21 cellular contexts compared by ENCODE assay signal in the genomic region with DNA sequence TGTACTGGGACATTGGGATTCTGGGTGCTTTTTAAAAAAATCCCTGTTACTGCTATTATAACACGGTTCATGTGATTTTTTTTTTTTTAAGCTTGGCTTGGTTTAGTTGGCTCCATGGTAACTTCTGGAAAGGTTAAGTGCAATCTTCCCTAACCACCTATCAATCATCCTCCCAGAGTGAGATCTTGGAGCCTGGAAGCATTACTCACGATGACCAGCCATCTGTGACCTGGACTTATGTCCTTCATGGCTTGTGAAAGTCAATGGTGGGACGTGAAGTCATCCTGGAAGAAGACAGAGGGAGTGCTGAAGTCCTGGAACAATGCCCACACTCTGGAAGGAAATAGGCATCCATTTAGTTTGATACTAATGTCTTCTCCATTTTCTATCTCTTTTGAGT.
DNase-seq lines count a peak whose midpoint lies in the region; ATAC-seq and TF ChIP-seq lines count a peak whose summit lies in the region.
"Had no signal": no experiment of that assay in that cellular context is flagged by ENCODE, and none has a peak within 500 bp of the region (broad histone marks: within the 10 kb centered on the region; RNA-seq: fewer than 3 reads in every experiment).

No MANE protein-coding gene starts in this region.

- H3K23me2 ChIP-seq in H9 (ENCODE audit: insufficient read length, low read depth, low read length, poor library complexity, severe bottlenecking), result no peaks in the 10 kb centered on the region

- H2BK12ac ChIP-seq in H9 (ENCODE audit: insufficient read length, low read depth, low read length), result no peak overlapping the region

- H3K27ac Mint-ChIP-seq in H9, result no peak overlapping the region
- H3K27ac Mint-ChIP-seq: activated CD4-positive, alpha-beta memory T cell treated with anti-CD3 and anti-CD28 coated beads, Interleukin-2, amount 10 ng/mL, durations not matched to agents 7 days and 5 days; activated naive CD8-positive, alpha-beta T cell treated with anti-CD3 and anti-CD28 coated beads, Interleukin-2, amount 50 U/mL, for 24 hours; activated T-cell treated with anti-CD3 and anti-CD28 coated beads, Interleukin-2, amount 50 U/mL, for 72 hours; natural killer cell treated with Interleukin-12 subunit alpha and Interleukin-12 subunit beta and Interleukin-15 and Interleukin-18, amount 100 ng/mL, for 72 hours; T-cell had no signal

- H3K9me3 Mint-ChIP-seq in H9, result peaks cover 11 to 12% of the 10 kb centered on the region in 2 experiments
- H3K9me3 Mint-ChIP-seq: activated CD4-positive, alpha-beta memory T cell treated with anti-CD3 and anti-CD28 coated beads, Interleukin-2, amount 10 ng/mL, durations not matched to agents 7 days and 5 days; activated T-cell treated with anti-CD3 and anti-CD28 coated beads, Interleukin-2, amount 50 U/mL, for 72 hours; central memory CD8-positive, alpha-beta T cell; natural killer cell treated with Interleukin-12 subunit alpha and Interleukin-12 subunit beta and Interleukin-15 and Interleukin-18, amount 100 ng/mL, for 72 hours had no signal

- H3K4me1 ChIP-seq in RWPE2 (ENCODE audit: insufficient read depth, poor library complexity, severe bottlenecking), result no peaks in the 10 kb centered on the region
- no peaks in the 10 kb centered on the region for H3K4me1 ChIP-seq in H9 (ENCODE audit: insufficient read depth, low read length)
- H3K4me1 ChIP-seq: Peyer's patch had no signal

- no peak overlapping the region for H3T11ph ChIP-seq in H9 (ENCODE audit: low read length)

- no peak overlapping the region for H2AFZ ChIP-seq in H9 (ENCODE audit: low read length)

- H3K27me3 Mint-ChIP-seq in H9 (ENCODE audit: low read depth), result no peaks in the 10 kb centered on the region

- no peak overlapping the region for H4K91ac ChIP-seq in H9 (ENCODE audit: insufficient read length, low read depth, low read length)

- no peak overlapping the region for H2BK15ac ChIP-seq in H9 (ENCODE audit: low read depth, low read length)

- no peak overlapping the region for H3K4me3 ChIP-seq in RWPE2 (ENCODE audit: severe bottlenecking)
- H3K4me3 ChIP-seq: Peyer's patch had no signal

- H3K23ac ChIP-seq in H9 (ENCODE audit: insufficient read length, low read depth, low read length), result no peak overlapping the region

- H3K27me3 ChIP-seq in RWPE2 (ENCODE audit: insufficient read depth, poor library complexity, severe bottlenecking), result no peaks in the 10 kb centered on the region
- H3K27me3 ChIP-seq in H9 (ENCODE audit: insufficient read depth, low read length), result no peaks in the 10 kb centered on the region
- H3K27me3 ChIP-seq: Peyer's patch had no signal

- H4K5ac ChIP-seq in H9 (ENCODE audit: insufficient read length, low read depth, low read length), result no peak overlapping the region

- no CpG with 5 or more reads among the region's 3 CpGs for WGBS in H9 (ENCODE audit: extremely low coverage, insufficient read length, low lambda C conversion rate)

- no peak overlapping the region for H2BK20ac ChIP-seq in H9 (ENCODE audit: low read depth, low read length, poor library complexity, severe bottlenecking)

- H3K27ac ChIP-seq in RWPE2 (ENCODE audit: poor library complexity, severe bottlenecking), result no peak overlapping the region
- no peak overlapping the region for H3K27ac ChIP-seq in H9 (ENCODE audit: insufficient read length, low read depth, low read length)
- H3K27ac ChIP-seq: Peyer's patch, VCaP had no signal

- no peaks in the 10 kb centered on the region for H3K36me3 ChIP-seq in RWPE2 (ENCODE audit: low read depth)
- H3K36me3 ChIP-seq: Peyer's patch had no signal

- H3K9me3 ChIP-seq in RWPE2 (ENCODE audit: severe bottlenecking), result no peaks in the 10 kb centered on the region
- no peaks in the 10 kb centered on the region for H3K9me3 ChIP-seq in H9 (ENCODE audit: control insufficient read depth, low read depth, low read length)
- H3K9me3 ChIP-seq: Peyer's patch had no signal

- H4K8ac ChIP-seq in H9 (replicated peaks; ENCODE audit: insufficient read length, low read depth, low read length), result no peak overlapping the region

- peaks cover 4 to 5% of the 10 kb centered on the region in 2 experiments; a peak in 2 of 4 replicates for H3K4me1 Mint-ChIP-seq in H9
- H3K4me1 Mint-ChIP-seq: activated CD4-positive, alpha-beta memory T cell treated with anti-CD3 and anti-CD28 coated beads, Interleukin-2, amount 10 ng/mL, durations not matched to agents 7 days and 5 days; activated naive CD8-positive, alpha-beta T cell treated with anti-CD3 and anti-CD28 coated beads, Interleukin-2, amount 50 U/mL, for 24 hours; central memory CD8-positive, alpha-beta T cell; T-cell had no signal

- H3K4me3 Mint-ChIP-seq in H9, result no peak overlapping the region
- H3K4me3 Mint-ChIP-seq: activated CD4-positive, alpha-beta memory T cell treated with anti-CD3 and anti-CD28 coated beads, Interleukin-2, amount 10 ng/mL, durations not matched to agents 7 days and 5 days; activated naive CD8-positive, alpha-beta T cell treated with anti-CD3 and anti-CD28 coated beads, Interleukin-2, amount 50 U/mL, for 24 hours; activated T-cell treated with anti-CD3 and anti-CD28 coated beads, Interleukin-2, amount 50 U/mL, for 72 hours; central memory CD8-positive, alpha-beta T cell; natural killer cell treated with Interleukin-12 subunit alpha and Interleukin-12 subunit beta and Interleukin-15 and Interleukin-18, amount 100 ng/mL, for 72 hours; T-cell had no signal

- no peak overlapping the region for H3K18ac ChIP-seq in H9 (ENCODE audit: insufficient read length, low read depth, low read length)

- no peak overlapping the region for H3K9ac ChIP-seq in H9 (ENCODE audit: extremely low read depth, insufficient read length, low read length)

- H3K79me2 ChIP-seq in H9 (ENCODE audit: insufficient read depth, low read length), result no peaks in the 10 kb centered on the region

- H3K36me3 Mint-ChIP-seq in H9 (ENCODE audit: insufficient read depth in 1 of 3, low read depth in 3 of 3), result peaks cover 0 to 5% (median 4%) of the 10 kb centered on the region in 3 experiments; a peak in 3 of 7 replicates
- H3K36me3 Mint-ChIP-seq: natural killer cell treated with Interleukin-12 subunit alpha and Interleukin-12 subunit beta and Interleukin-15 and Interleukin-18, amount 100 ng/mL, for 72 hours; T-cell had no signal

- no peak overlapping the region for H3K4ac ChIP-seq in H9 (ENCODE audit: low read depth, low read length)

- no peak overlapping the region for H3K4me2 ChIP-seq in H9 (ENCODE audit: insufficient read depth, insufficient read length, low read length)

- intact Hi-C loops in left ventricle myocardium superior (cut with micrococcal nuclease) (no loop called here), Right ventricle myocardium superior (cut with DNase I) (no loop called here)

- peak; percentile 13 for ATAC-seq in left ventricle myocardium superior
- ATAC-seq in Right ventricle myocardium superior (ENCODE audit: poor library complexity), result no peak
- peak; percentile 54; the same call in 2 of the 3 replicates for ATAC-seq in RWPE2 (ENCODE audit: low read depth)
- no peak for ATAC-seq in GM21723 (IDR thresholded peaks at IDR 0.05; ENCODE audit: unreplicated experiment)
- ATAC-seq: activated naive CD8-positive, alpha-beta T cell treated with anti-CD3 and anti-CD28 coated beads, Interleukin-2, amount 50 U/mL, for 24 hours; activated T-cell treated with anti-CD3 and anti-CD28 coated beads, Interleukin-2, amount 50 U/mL, for 72 hours; natural killer cell treated with Interleukin-12 subunit alpha and Interleukin-12 subunit beta and Interleukin-15 and Interleukin-18, amount 100 ng/mL, for 72 hours; T-cell had no signal

- no peaks in the 10 kb centered on the region for H4K20me1 ChIP-seq in H9 (ENCODE audit: control insufficient read depth, insufficient read depth, insufficient read length)

- no peak overlapping the region for H2AK5ac ChIP-seq in H9 (ENCODE audit: insufficient read length, low read length)

- no peak overlapping the region for H3K14ac ChIP-seq in H9 (ENCODE audit: insufficient read depth, low read length)

- DNase-seq in left ventricle myocardium superior, result no peak
- no peak for DNase-seq in Right ventricle myocardium superior
- DNase-seq in RWPE2 (ENCODE audit: low spot score), result no peak
- peak; percentile 99 for DNase-seq in glomerular visceral epithelial cell (ENCODE audit: extremely low spot score)
- no peak for DNase-seq in DMS153 (lab: John Stamatoyannopoulos, UW)
- DNase-seq in epidermal melanocyte (ENCODE audit: insufficient read length, low spot score), result no peak
- no peak for DNase-seq in H9
- DNase-seq: activated CD4-positive, alpha-beta memory T cell treated with anti-CD3 and anti-CD28 coated beads, Interleukin-2, amount 10 ng/mL, durations not matched to agents 7 days and 5 days; activated naive CD8-positive, alpha-beta T cell treated with anti-CD3 and anti-CD28 coated beads, Interleukin-2, amount 50 U/mL, for 24 hours; activated T-cell treated with anti-CD3 and anti-CD28 coated beads, Interleukin-2, amount 50 U/mL, for 72 hours; foreskin melanocyte; H7; NCI-H2029; NCI-H524 treated with DMSO at 0.1 percent for 48 hours; Peyer's patch; stimulated activated naive CD4-positive, alpha-beta T cell treated with Interleukin-2 at 50 U/mL for 16 hours; T-cell had no signal

- no peak overlapping the region for H2BK5ac ChIP-seq in H9 (ENCODE audit: insufficient read length, low read length)

- H3K56ac ChIP-seq in H9 (ENCODE audit: insufficient read length, low read depth, low read length), result no peak overlapping the region

- no peak overlapping the region for H2BK120ac ChIP-seq in H9 (ENCODE audit: low read depth, low read length, poor library complexity, severe bottlenecking)

- H3K79me1 ChIP-seq in H9 (ENCODE audit: insufficient read depth, low read depth, low read length, poor library complexity, severe bottlenecking), result no peaks in the 10 kb centered on the region

- TF ChIP-seq CTCF in RWPE2 (IDR thresholded peaks at IDR 0.05; ENCODE audit: poor library complexity, severe bottlenecking) (no peak), H9 (conservative IDR thresholded peaks at IDR 0.05) (no peak)

Comparison
In these comparisons a context has a peak if more than half of its experiments do, and no peak if none do; other contexts are left out.
1. ATAC-seq: peak in left ventricle myocardium superior (single experiment) and RWPE2 (single experiment); none in Right ventricle myocardium superior (single experiment) and GM21723 (single experiment).